In genomic region chr9:123684393-123685149, GRCh38 we compare ENCODE assay signal across 14 cellular contexts.
DNase-seq lines count a peak whose midpoint lies in the region; ATAC-seq and TF ChIP-seq lines count a peak whose summit lies in the region.
"Had no signal": no experiment of that assay in that cellular context is flagged by ENCODE, and none has a peak within 500 bp of the region (broad histone marks: within the 10 kb centered on the region; RNA-seq: fewer than 3 reads in every experiment).

No MANE protein-coding gene starts in this region.

- no peaks in the 10 kb centered on the region for H3K36me3 ChIP-seq in Karpas-422 (ENCODE audit: insufficient read depth, low read length)
- H3K36me3 ChIP-seq in spleen, result peaks cover 0 to 3% (median 0%) of the 10 kb centered on the region in 6 donors

- peak overlapping the region; percentile 21 for H3K4me2 ChIP-seq in Karpas-422 (ENCODE audit: low read depth, low read length, poor library complexity, severe bottlenecking)

- H2AFZ ChIP-seq in Karpas-422 (ENCODE audit: low read length), result no peak overlapping the region

- no peaks in the 10 kb centered on the region for H3K9me3 ChIP-seq in Karpas-422 (ENCODE audit: low read length)
- H3K9me3 ChIP-seq in spleen, result no peaks in the 10 kb centered on the region

- peaks cover 33% of the 10 kb centered on the region for H3K4me1 Mint-ChIP-seq in chondrocyte (ENCODE audit: low read depth)
- H3K4me1 Mint-ChIP-seq in activated T-helper 2 cell treated with anti-CD3 and anti-CD28 coated beads, Interferon-gamma antibody, Interleukin-2, Interleukin-4, amounts not matched to agents 10 μg/mL and 5 μg/mL and 100 μg/mL, durations not matched to agents 14 hours and 24 hours and 36 hours (ENCODE audit: low read depth), result peaks cover 6% of the 10 kb centered on the region

- H3K79me2 ChIP-seq in Karpas-422 (ENCODE audit: low read length), result no peaks in the 10 kb centered on the region

- H3K9me2 ChIP-seq in Karpas-422 (replicated peaks; ENCODE audit: insufficient read depth, low read length), result no peaks in the 10 kb centered on the region

- DNase-seq in Daoy (ENCODE audit: low read depth), result peak; percentile 17
- DNase-seq in Karpas-422, result peak; percentile 49
- DNase-seq in chondrocyte (ENCODE audit: low spot score), result no peak
- no peak for DNase-seq in activated T-helper 2 cell treated with anti-CD3 and anti-CD28 coated beads, Interferon-gamma antibody, Interleukin-2, Interleukin-4, amounts not matched to agents 10 μg/mL and 5 μg/mL and 100 μg/mL, durations not matched to agents 14 hours and 24 hours and 36 hours (ENCODE audit: low spot score)
- no peak for DNase-seq in DMS 273 (lab: John Stamatoyannopoulos, UW; ENCODE audit: unreplicated experiment)
- DNase-seq in spleen, result no peak
- DNase-seq in NOMO-1 (lab: John Stamatoyannopoulos, UW; ENCODE audit: unreplicated experiment in 2 of 2), result no peak
- DNase-seq: activated CD4-positive, alpha-beta T cell treated with anti-CD3 and anti-CD28 coated beads, Interleukin-2, amount 50 U/mL, for 48 hours; AML-193; amygdala; NCI-H1694 treated with DMSO at 0.1 percent for 48 hours; stimulated activated CD4-positive, alpha-beta T cell treated with anti-CD3 and anti-CD28 coated beads, Interleukin-4, amount 100 ng/mL, for 1 hour; T-cell had no signal

- no peak overlapping the region for H3K27ac ChIP-seq in Karpas-422 (ENCODE audit: low read length)
- no peak overlapping the region for H3K27ac ChIP-seq in spleen

- no peak overlapping the region for H3K4me3 ChIP-seq in Karpas-422 (ENCODE audit: low read length)
- no peak overlapping the region for H3K4me3 ChIP-seq in spleen

- WGBS in spleen, 5 donors, result 46 to 76% (median 57%) methylated on average over 2 of the region's 2 CpGs

- peak overlapping the region; percentile 60 for H3K27ac Mint-ChIP-seq in chondrocyte (ENCODE audit: unreplicated experiment)
- H3K27ac Mint-ChIP-seq in activated T-helper 2 cell treated with anti-CD3 and anti-CD28 coated beads, Interferon-gamma antibody, Interleukin-2, Interleukin-4, amounts not matched to agents 10 μg/mL and 5 μg/mL and 100 μg/mL, durations not matched to agents 14 hours and 24 hours and 36 hours, result no peak overlapping the region
- H3K27ac Mint-ChIP-seq: T-cell had no signal

- TF ChIP-seq POLR2A in spleen (IDR thresholded peaks at IDR 0.05), result no peak

- H3K27me3 ChIP-seq in Karpas-422 (ENCODE audit: low read length), result no peaks in the 10 kb centered on the region
- no peaks in the 10 kb centered on the region for H3K27me3 ChIP-seq in spleen (replicated peaks in 1 of 7)

- H3K36me3 Mint-ChIP-seq in chondrocyte (ENCODE audit: low read depth), result peaks cover 1% of the 10 kb centered on the region
- no peaks in the 10 kb centered on the region for H3K36me3 Mint-ChIP-seq in activated T-helper 2 cell treated with anti-CD3 and anti-CD28 coated beads, Interferon-gamma antibody, Interleukin-2, Interleukin-4, amounts not matched to agents 10 μg/mL and 5 μg/mL and 100 μg/mL, durations not matched to agents 14 hours and 24 hours and 36 hours (ENCODE audit: low read depth)

- ATAC-seq in GM19452 (IDR thresholded peaks at IDR 0.05; ENCODE audit: unreplicated experiment), result peak; percentile 55
- ATAC-seq: T-cell had no signal

- intact Hi-C loops in activated T-helper 2 cell treated with anti-CD3 and anti-CD28 coated beads, Interferon-gamma antibody, Interleukin-2, Interleukin-4, amounts not matched to agents 10 μg/mL and 5 μg/mL and 100 μg/mL, durations not matched to agents 14 hours and 24 hours and 36 hours (cut with micrococcal nuclease), result no loop called here
- intact Hi-C loops in spleen (cut with DNase I; ENCODE audit: low total_unique reads), result no loop called here

- no peak overlapping the region for H3K9ac ChIP-seq in Karpas-422 (ENCODE audit: low read length)

- H4K20me1 ChIP-seq in Karpas-422 (ENCODE audit: insufficient read depth, low read depth, low read length), result peaks cover 40% of the 10 kb centered on the region

- no peak overlapping the region for H3K4me3 Mint-ChIP-seq in chondrocyte (ENCODE audit: unreplicated experiment)
- H3K4me3 Mint-ChIP-seq in activated T-helper 2 cell treated with anti-CD3 and anti-CD28 coated beads, Interferon-gamma antibody, Interleukin-2, Interleukin-4, amounts not matched to agents 10 μg/mL and 5 μg/mL and 100 μg/mL, durations not matched to agents 14 hours and 24 hours and 36 hours (ENCODE audit: low read depth), result no peak overlapping the region
- H3K4me3 Mint-ChIP-seq: T-cell had no signal

- H3K9me3 Mint-ChIP-seq in chondrocyte (ENCODE audit: low read depth), result peaks cover 4% of the 10 kb centered on the region
- no peaks in the 10 kb centered on the region for H3K9me3 Mint-ChIP-seq in activated T-helper 2 cell treated with anti-CD3 and anti-CD28 coated beads, Interferon-gamma antibody, Interleukin-2, Interleukin-4, amounts not matched to agents 10 μg/mL and 5 μg/mL and 100 μg/mL, durations not matched to agents 14 hours and 24 hours and 36 hours
- H3K9me3 Mint-ChIP-seq: T-cell had no signal

- H3K27me3 Mint-ChIP-seq in chondrocyte (ENCODE audit: low read depth), result no peaks in the 10 kb centered on the region
- H3K27me3 Mint-ChIP-seq in activated T-helper 2 cell treated with anti-CD3 and anti-CD28 coated beads, Interferon-gamma antibody, Interleukin-2, Interleukin-4, amounts not matched to agents 10 μg/mL and 5 μg/mL and 100 μg/mL, durations not matched to agents 14 hours and 24 hours and 36 hours (ENCODE audit: low read depth), result peaks cover 2% of the 10 kb centered on the region
- H3K27me3 Mint-ChIP-seq: T-cell had no signal

- H3K4me1 ChIP-seq in Karpas-422 (ENCODE audit: low read length) (peaks cover 44% of the 10 kb centered on the region), spleen (peaks cover 9 to 56% (median 27%) of the 10 kb centered on the region in 6 donors)

- TF ChIP-seq CTCF in chondrocyte (IDR thresholded peaks at IDR 0.05) (no peak), spleen (IDR thresholded peaks at IDR 0.05 in 8 of 11, conservative IDR thresholded peaks at IDR 0.05 in 3 of 11) (no peak)

Comparison
In these comparisons a context has a peak if more than half of its experiments do, and no peak if none do; other contexts are left out.
1. DNase-seq: peak in Daoy (single experiment) and Karpas-422 (single experiment); none in chondrocyte (single experiment), activated T-helper 2 cell treated with anti-CD3 and anti-CD28 coated beads, Interferon-gamma antibody, Interleukin-2, Interleukin-4, amounts not matched to agents 10 μg/mL and 5 μg/mL and 100 μg/mL, durations not matched to agents 14 hours and 24 hours and 36 hours (single experiment), DMS 273 (single experiment), spleen (single experiment) and NOMO-1 (0 of 2).